In the genomic region with DNA sequence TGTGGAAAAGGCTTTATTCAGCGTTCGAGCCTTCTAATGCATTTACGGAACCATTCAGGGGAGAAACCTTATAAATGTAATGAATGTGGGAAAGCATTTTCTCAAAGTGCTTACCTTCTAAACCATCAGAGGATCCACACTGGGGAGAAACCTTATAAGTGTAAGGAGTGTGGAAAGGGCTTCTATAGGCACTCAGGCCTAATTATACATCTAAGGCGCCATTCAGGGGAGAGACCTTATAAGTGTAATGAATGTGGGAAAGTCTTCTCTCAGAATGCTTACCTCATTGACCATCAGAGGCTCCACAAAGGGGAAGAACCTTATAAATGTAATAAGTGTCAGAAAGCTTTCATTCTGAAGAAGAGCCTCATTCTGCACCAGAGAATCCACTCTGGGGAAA, we compare ENCODE assay signal across 3 cellular contexts.
A peak's percentile ranks its signal among the peaks of the same experiment; 100 is the strongest.
TF ChIP-seq lines count a peak whose summit lies in the region.

No MANE protein-coding gene starts in this region.

TF ChIP-seq in HCT116, 20 proteins besides CTCF, POLR2A, EP300 and RAD21:
- TF ChIP-seq JUND (IDR thresholded peaks at IDR 0.05) = no peak
- no peak for TF ChIP-seq EZH2phosphoT487 (IDR thresholded peaks at IDR 0.05; ENCODE audit: borderline replicate concordance)
- TF ChIP-seq MAX (IDR thresholded peaks at IDR 0.05) = no peak
- TF ChIP-seq CBX3 (IDR thresholded peaks at IDR 0.05; ENCODE audit: low read depth) = no peak
- TF ChIP-seq CEBPB (IDR thresholded peaks at IDR 0.05; ENCODE audit: low read depth) = no peak
- no peak for TF ChIP-seq SRF (IDR thresholded peaks at IDR 0.05; ENCODE audit: low read depth)
- no peak for TF ChIP-seq POLR2AphosphoS5 (IDR thresholded peaks at IDR 0.05; ENCODE audit: low read depth, low read length)
- no peak for TF ChIP-seq TCF7L2 (IDR thresholded peaks at IDR 0.05; ENCODE audit: borderline replicate concordance, extremely low read depth, insufficient read depth, insufficient read length)
- no peak for TF ChIP-seq EGR1 (IDR thresholded peaks at IDR 0.05; ENCODE audit: low read depth)
- TF ChIP-seq, protein P1, sequence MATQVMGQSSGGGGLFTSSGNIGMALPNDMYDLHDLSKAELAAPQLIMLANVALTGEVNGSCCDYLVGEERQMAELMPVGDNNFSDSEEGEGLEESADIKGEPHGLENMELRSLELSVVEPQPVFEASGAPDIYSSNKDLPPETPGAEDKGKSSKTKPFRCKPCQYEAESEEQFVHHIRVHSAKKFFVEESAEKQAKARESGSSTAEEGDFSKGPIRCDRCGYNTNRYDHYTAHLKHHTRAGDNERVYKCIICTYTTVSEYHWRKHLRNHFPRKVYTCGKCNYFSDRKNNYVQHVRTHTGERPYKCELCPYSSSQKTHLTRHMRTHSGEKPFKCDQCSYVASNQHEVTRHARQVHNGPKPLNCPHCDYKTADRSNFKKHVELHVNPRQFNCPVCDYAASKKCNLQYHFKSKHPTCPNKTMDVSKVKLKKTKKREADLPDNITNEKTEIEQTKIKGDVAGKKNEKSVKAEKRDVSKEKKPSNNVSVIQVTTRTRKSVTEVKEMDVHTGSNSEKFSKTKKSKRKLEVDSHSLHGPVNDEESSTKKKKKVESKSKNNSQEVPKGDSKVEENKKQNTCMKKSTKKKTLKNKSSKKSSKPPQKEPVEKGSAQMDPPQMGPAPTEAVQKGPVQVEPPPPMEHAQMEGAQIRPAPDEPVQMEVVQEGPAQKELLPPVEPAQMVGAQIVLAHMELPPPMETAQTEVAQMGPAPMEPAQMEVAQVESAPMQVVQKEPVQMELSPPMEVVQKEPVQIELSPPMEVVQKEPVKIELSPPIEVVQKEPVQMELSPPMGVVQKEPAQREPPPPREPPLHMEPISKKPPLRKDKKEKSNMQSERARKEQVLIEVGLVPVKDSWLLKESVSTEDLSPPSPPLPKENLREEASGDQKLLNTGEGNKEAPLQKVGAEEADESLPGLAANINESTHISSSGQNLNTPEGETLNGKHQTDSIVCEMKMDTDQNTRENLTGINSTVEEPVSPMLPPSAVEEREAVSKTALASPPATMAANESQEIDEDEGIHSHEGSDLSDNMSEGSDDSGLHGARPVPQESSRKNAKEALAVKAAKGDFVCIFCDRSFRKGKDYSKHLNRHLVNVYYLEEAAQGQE (IDR thresholded peaks at IDR 0.05; ENCODE audit: low read depth) = no peak
- no peak for TF ChIP-seq SP1 (IDR thresholded peaks at IDR 0.05; ENCODE audit: low read depth)
- no peak for TF ChIP-seq ELF1 (IDR thresholded peaks at IDR 0.05; ENCODE audit: borderline replicate concordance, low read depth)
- TF ChIP-seq, protein P2, sequence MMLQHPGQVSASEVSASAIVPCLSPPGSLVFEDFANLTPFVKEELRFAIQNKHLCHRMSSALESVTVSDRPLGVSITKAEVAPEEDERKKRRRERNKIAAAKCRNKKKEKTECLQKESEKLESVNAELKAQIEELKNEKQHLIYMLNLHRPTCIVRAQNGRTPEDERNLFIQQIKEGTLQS (IDR thresholded peaks at IDR 0.05) = no peak
- no peak for TF ChIP-seq ZNF274 (IDR thresholded peaks at IDR 0.05; ENCODE audit: low read depth, low read length)
TF ChIP-seq in HCT116: peak in this region for 0.

TF ChIP-seq in GM12878, 131 proteins besides CTCF, POLR2A, EP300 and RAD21:
- no peak for TF ChIP-seq SKIL (IDR thresholded peaks at IDR 0.05; ENCODE audit: low read depth, poor library complexity, severe bottlenecking)
- no peak for TF ChIP-seq IRF3 (IDR thresholded peaks at IDR 0.05)
- TF ChIP-seq CBX5 (IDR thresholded peaks at IDR 0.05; ENCODE audit: low read depth) = 0 out of 2 replicates have a peak, but pooled peaks have one; percentile 31

TF ChIP-seq in liver, 16 proteins besides CTCF, POLR2A, EP300 and RAD21:
- TF ChIP-seq YY1 (IDR thresholded peaks at IDR 0.05) = no peak
- TF ChIP-seq, protein P3, sequence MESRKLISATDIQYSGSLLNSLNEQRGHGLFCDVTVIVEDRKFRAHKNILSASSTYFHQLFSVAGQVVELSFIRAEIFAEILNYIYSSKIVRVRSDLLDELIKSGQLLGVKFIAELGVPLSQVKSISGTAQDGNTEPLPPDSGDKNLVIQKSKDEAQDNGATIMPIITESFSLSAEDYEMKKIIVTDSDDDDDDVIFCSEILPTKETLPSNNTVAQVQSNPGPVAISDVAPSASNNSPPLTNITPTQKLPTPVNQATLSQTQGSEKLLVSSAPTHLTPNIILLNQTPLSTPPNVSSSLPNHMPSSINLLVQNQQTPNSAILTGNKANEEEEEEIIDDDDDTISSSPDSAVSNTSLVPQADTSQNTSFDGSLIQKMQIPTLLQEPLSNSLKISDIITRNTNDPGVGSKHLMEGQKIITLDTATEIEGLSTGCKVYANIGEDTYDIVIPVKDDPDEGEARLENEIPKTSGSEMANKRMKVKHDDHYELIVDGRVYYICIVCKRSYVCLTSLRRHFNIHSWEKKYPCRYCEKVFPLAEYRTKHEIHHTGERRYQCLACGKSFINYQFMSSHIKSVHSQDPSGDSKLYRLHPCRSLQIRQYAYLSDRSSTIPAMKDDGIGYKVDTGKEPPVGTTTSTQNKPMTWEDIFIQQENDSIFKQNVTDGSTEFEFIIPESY (IDR thresholded peaks at IDR 0.05) = no peak
- no peak for TF ChIP-seq HNF4A (conservative IDR thresholded peaks at IDR 0.05)
- TF ChIP-seq EGR1 (IDR thresholded peaks at IDR 0.05; ENCODE audit: low read depth in 2 of 2) = no peak
- no peak for TF ChIP-seq MAX (IDR thresholded peaks at IDR 0.05)
- TF ChIP-seq JUND (IDR thresholded peaks at IDR 0.05) = no peak
- no peak for TF ChIP-seq NR2F2 (IDR thresholded peaks at IDR 0.05)
- TF ChIP-seq TAF1 (conservative IDR thresholded peaks at IDR 0.05) = no peak
- no peak for TF ChIP-seq RXRA (IDR thresholded peaks at IDR 0.05)
- no peak for TF ChIP-seq HNF4G (IDR thresholded peaks at IDR 0.05)
